ENCODE assay signal across 7 cellular contexts in genomic region chr2:112432735-112433479, GRCh38. TPM values are rescaled to one million over a fixed set of nuclear protein-coding genes. Genes with fewer than 3 reads are reported as not detected.
DNase-seq lines count a peak whose midpoint lies in the region; ATAC-seq and TF ChIP-seq lines count a peak whose summit lies in the region.
"Not testable (repeated sequence)": the region's sequence is repeated elsewhere in the genome, so short reads cannot be mapped to it uniquely, and the experiment has no call there.

No MANE protein-coding gene starts in this region.

- peaks cover 21% of the 10 kb centered on the region for H3K4me1 Mint-ChIP-seq in activated naive CD4-positive, alpha-beta T cell treated with anti-CD3 and anti-CD28 coated beads, Interleukin-2, amount 50 U/mL, for 24 hours

- H3K27me3 ChIP-seq in OCI-LY3 (ENCODE audit: low read depth, low read length); left lung: not testable (repeated sequence)

- H3K4me3 Mint-ChIP-seq in activated naive CD4-positive, alpha-beta T cell treated with anti-CD3 and anti-CD28 coated beads, Interleukin-2, amount 50 U/mL, for 24 hours, result peak overlapping the region; percentile 86

- not testable (repeated sequence) for H3K9me3 ChIP-seq in OCI-LY3 (ENCODE audit: insufficient read depth, low read length); left lung

- intact Hi-C loops in left lung (cut with DNase I), result not testable (repeated sequence)

- not testable (repeated sequence) for H3K79me2 ChIP-seq in OCI-LY3 (ENCODE audit: low read length)

- H3K4me1 ChIP-seq in OCI-LY3 (ENCODE audit: low read length); left lung: not testable (repeated sequence)

- H3K27ac Mint-ChIP-seq in activated naive CD4-positive, alpha-beta T cell treated with anti-CD3 and anti-CD28 coated beads, Interleukin-2, amount 50 U/mL, for 24 hours, result peak overlapping the region; percentile 59

- not testable (repeated sequence) for H3K4me2 ChIP-seq in OCI-LY3 (ENCODE audit: low read length)

- TF ChIP-seq CTCF in OCI-LY3 (IDR thresholded peaks at IDR 0.05; ENCODE audit: low read depth, low read length); left lung (IDR thresholded peaks at IDR 0.05); retinal pigment epithelial cell (conservative IDR thresholded peaks at IDR 0.05; ENCODE audit: low read depth, low read length): not testable (repeated sequence)

- H2AFZ ChIP-seq in OCI-LY3 (ENCODE audit: low read depth, low read length), result not testable (repeated sequence)

- H3K27ac ChIP-seq in OCI-LY3 (ENCODE audit: low read length), result not testable (repeated sequence)
- H3K27ac ChIP-seq in left lung, result peak overlapping the region; percentile 72 to 79

- not testable (repeated sequence) for H3K36me3 Mint-ChIP-seq in activated naive CD4-positive, alpha-beta T cell treated with anti-CD3 and anti-CD28 coated beads, Interleukin-2, amount 50 U/mL, for 24 hours

- ATAC-seq in GM18517 (IDR thresholded peaks at IDR 0.05; ENCODE audit: unreplicated experiment) (peak; percentile 56), HG02759 (IDR thresholded peaks at IDR 0.05; ENCODE audit: unreplicated experiment) (peak; percentile 52), left lung (peak; percentile 66)

- not testable (repeated sequence) for H3K9ac ChIP-seq in OCI-LY3 (ENCODE audit: low read length)

- not testable (repeated sequence) for H3K9me3 Mint-ChIP-seq in activated naive CD4-positive, alpha-beta T cell treated with anti-CD3 and anti-CD28 coated beads, Interleukin-2, amount 50 U/mL, for 24 hours

- H4K20me1 ChIP-seq in OCI-LY3 (ENCODE audit: insufficient read depth, low read length), result not testable (repeated sequence)

- H3K36me3 ChIP-seq in OCI-LY3 (replicated peaks; ENCODE audit: low read depth, low read length); left lung: not testable (repeated sequence)

- H3K4me3 ChIP-seq in OCI-LY3 (ENCODE audit: low read length) (peak overlapping the region; percentile 33; the same call in 1 of the 2 replicates), left lung (peak overlapping the region; percentile 40 to 48), retinal pigment epithelial cell (ENCODE audit: low read length) (peak overlapping the region; percentile 41)

- not testable (repeated sequence) for H3K27me3 Mint-ChIP-seq in activated naive CD4-positive, alpha-beta T cell treated with anti-CD3 and anti-CD28 coated beads, Interleukin-2, amount 50 U/mL, for 24 hours

- peak; percentile 30 for TF ChIP-seq POLR2A in erythroblast (IDR thresholded peaks at IDR 0.05; ENCODE audit: low read length)

- DNase-seq in erythroblast (lab: John Stamatoyannopoulos, UW); retinal pigment epithelial cell (ENCODE audit: low read depth): not testable (repeated sequence)
- DNase-seq in left lung, result peak in 1 of 2 donors; percentile 85

RNA-seq across cellular contexts. Expression of gene RGPD8, which starts 0.5 kb away (rescaled TPM):
- total RNA-seq in left lung, result 10 to 100 TPM; 14.9 to 15.1 TPM

RNA-seq across cellular contexts. Expression of gene TTL, which starts 49.0 kb away (rescaled TPM):
- total RNA-seq in left lung, result 10 to 100 TPM; 40.1 to 51.2 TPM
